1 cellular context compared by ENCODE assay signal in the genomic region with DNA sequence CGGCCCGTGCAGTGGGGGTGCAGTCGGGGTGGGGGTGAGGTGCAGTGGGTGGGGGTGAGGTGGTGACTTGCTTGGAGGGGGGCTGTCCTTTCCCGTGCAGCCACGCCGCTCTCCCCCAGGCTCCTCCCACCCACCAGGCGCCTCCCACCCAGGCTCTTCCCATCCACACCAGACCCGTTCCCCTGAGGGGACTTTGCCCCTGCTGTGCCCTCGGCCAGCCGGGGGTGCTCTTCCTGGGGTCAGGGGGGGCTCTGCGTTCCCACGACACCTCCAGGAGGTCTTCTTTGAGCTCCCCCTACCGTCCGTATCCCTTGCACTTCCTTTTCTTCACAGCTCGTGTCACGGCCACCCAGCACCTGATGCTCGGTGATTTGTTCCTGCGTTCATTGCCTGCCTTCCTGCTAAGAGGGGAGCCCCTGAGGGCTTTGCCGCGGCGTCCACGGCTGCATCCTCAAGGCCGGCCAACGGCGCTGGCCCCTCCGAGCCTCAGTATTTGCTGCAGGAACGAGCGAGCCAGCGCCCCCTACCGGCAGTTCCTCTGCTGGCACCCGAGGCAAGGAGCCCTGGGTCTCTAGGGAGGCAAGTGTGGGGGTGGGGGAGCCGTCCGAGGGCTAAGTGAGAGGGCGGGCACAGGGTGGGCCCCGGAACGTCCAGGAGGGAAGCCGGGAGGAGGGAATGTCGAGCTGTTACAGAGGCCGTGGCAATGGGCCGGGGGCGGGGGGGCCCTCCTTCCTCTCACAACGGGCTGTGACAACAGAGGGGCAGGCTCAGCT.
A peak's percentile ranks its signal among the peaks of the same experiment; 100 is the strongest.
TF ChIP-seq lines count a peak whose summit lies in the region.

No MANE protein-coding gene starts in this region.

TF ChIP-seq in WTC11, 78 proteins besides CTCF, POLR2A, EP300 and RAD21 (continued from another document):
- TF ChIP-seq, protein P1, sequence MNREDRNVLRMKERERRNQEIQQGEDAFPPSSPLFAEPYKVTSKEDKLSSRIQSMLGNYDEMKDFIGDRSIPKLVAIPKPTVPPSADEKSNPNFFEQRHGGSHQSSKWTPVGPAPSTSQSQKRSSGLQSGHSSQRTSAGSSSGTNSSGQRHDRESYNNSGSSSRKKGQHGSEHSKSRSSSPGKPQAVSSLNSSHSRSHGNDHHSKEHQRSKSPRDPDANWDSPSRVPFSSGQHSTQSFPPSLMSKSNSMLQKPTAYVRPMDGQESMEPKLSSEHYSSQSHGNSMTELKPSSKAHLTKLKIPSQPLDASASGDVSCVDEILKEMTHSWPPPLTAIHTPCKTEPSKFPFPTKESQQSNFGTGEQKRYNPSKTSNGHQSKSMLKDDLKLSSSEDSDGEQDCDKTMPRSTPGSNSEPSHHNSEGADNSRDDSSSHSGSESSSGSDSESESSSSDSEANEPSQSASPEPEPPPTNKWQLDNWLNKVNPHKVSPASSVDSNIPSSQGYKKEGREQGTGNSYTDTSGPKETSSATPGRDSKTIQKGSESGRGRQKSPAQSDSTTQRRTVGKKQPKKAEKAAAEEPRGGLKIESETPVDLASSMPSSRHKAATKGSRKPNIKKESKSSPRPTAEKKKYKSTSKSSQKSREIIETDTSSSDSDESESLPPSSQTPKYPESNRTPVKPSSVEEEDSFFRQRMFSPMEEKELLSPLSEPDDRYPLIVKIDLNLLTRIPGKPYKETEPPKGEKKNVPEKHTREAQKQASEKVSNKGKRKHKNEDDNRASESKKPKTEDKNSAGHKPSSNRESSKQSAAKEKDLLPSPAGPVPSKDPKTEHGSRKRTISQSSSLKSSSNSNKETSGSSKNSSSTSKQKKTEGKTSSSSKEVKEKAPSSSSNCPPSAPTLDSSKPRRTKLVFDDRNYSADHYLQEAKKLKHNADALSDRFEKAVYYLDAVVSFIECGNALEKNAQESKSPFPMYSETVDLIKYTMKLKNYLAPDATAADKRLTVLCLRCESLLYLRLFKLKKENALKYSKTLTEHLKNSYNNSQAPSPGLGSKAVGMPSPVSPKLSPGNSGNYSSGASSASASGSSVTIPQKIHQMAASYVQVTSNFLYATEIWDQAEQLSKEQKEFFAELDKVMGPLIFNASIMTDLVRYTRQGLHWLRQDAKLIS (CRISPR knock-in tag; IDR thresholded peaks at IDR 0.05; ENCODE audit: borderline replicate concordance), result no peak
- no peak; the same call in 1 of the 2 replicates for TF ChIP-seq TEAD1 (CRISPR knock-in tag; IDR thresholded peaks at IDR 0.05)
- TF ChIP-seq, protein P2, sequence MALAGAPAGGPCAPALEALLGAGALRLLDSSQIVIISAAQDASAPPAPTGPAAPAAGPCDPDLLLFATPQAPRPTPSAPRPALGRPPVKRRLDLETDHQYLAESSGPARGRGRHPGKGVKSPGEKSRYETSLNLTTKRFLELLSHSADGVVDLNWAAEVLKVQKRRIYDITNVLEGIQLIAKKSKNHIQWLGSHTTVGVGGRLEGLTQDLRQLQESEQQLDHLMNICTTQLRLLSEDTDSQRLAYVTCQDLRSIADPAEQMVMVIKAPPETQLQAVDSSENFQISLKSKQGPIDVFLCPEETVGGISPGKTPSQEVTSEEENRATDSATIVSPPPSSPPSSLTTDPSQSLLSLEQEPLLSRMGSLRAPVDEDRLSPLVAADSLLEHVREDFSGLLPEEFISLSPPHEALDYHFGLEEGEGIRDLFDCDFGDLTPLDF (CRISPR knock-in tag; IDR thresholded peaks at IDR 0.05), result no peak
- TF ChIP-seq GRHL2 (CRISPR knock-in tag; IDR thresholded peaks at IDR 0.05; ENCODE audit: insufficient replicate concordance, severe bottlenecking), result no peak
- no peak for TF ChIP-seq NR3C1 (CRISPR knock-in tag; conservative IDR thresholded peaks at IDR 0.05; ENCODE audit: low read depth)
- no peak for TF ChIP-seq CREB1 (CRISPR knock-in tag; IDR thresholded peaks at IDR 0.05)
- TF ChIP-seq IRF2 (CRISPR knock-in tag; IDR thresholded peaks at IDR 0.05; ENCODE audit: borderline replicate concordance, low read depth), result no peak
- TF ChIP-seq FOXP1 (CRISPR knock-in tag; IDR thresholded peaks at IDR 0.05; ENCODE audit: borderline replicate concordance), result peak; percentile 49; the same call in 1 of the 2 replicates
- TF ChIP-seq, protein P3, sequence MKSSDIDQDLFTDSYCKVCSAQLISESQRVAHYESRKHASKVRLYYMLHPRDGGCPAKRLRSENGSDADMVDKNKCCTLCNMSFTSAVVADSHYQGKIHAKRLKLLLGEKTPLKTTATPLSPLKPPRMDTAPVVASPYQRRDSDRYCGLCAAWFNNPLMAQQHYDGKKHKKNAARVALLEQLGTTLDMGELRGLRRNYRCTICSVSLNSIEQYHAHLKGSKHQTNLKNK (CRISPR knock-in tag; IDR thresholded peaks at IDR 0.05), result no peak
- TF ChIP-seq ESRRA (CRISPR knock-in tag; IDR thresholded peaks at IDR 0.05; ENCODE audit: borderline replicate concordance), result no peak
- TF ChIP-seq, protein P4, sequence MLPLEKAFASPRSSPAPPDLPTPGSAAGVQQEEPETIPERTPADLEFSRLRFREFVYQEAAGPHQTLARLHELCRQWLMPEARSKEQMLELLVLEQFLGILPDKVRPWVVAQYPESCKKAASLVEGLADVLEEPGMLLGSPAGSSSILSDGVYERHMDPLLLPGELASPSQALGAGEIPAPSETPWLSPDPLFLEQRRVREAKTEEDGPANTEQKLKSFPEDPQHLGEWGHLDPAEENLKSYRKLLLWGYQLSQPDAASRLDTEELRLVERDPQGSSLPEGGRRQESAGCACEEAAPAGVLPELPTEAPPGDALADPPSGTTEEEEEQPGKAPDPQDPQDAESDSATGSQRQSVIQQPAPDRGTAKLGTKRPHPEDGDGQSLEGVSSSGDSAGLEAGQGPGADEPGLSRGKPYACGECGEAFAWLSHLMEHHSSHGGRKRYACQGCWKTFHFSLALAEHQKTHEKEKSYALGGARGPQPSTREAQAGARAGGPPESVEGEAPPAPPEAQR (CRISPR knock-in tag; IDR thresholded peaks at IDR 0.05), result no peak
- TF ChIP-seq, protein P5, sequence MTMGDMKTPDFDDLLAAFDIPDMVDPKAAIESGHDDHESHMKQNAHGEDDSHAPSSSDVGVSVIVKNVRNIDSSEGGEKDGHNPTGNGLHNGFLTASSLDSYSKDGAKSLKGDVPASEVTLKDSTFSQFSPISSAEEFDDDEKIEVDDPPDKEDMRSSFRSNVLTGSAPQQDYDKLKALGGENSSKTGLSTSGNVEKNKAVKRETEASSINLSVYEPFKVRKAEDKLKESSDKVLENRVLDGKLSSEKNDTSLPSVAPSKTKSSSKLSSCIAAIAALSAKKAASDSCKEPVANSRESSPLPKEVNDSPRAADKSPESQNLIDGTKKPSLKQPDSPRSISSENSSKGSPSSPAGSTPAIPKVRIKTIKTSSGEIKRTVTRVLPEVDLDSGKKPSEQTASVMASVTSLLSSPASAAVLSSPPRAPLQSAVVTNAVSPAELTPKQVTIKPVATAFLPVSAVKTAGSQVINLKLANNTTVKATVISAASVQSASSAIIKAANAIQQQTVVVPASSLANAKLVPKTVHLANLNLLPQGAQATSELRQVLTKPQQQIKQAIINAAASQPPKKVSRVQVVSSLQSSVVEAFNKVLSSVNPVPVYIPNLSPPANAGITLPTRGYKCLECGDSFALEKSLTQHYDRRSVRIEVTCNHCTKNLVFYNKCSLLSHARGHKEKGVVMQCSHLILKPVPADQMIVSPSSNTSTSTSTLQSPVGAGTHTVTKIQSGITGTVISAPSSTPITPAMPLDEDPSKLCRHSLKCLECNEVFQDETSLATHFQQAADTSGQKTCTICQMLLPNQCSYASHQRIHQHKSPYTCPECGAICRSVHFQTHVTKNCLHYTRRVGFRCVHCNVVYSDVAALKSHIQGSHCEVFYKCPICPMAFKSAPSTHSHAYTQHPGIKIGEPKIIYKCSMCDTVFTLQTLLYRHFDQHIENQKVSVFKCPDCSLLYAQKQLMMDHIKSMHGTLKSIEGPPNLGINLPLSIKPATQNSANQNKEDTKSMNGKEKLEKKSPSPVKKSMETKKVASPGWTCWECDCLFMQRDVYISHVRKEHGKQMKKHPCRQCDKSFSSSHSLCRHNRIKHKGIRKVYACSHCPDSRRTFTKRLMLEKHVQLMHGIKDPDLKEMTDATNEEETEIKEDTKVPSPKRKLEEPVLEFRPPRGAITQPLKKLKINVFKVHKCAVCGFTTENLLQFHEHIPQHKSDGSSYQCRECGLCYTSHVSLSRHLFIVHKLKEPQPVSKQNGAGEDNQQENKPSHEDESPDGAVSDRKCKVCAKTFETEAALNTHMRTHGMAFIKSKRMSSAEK (CRISPR knock-in tag; IDR thresholded peaks at IDR 0.05; ENCODE audit: borderline replicate concordance), result no peak
